Comparison of ENCODE assay signal across 7 cellular contexts in the genomic region with DNA sequence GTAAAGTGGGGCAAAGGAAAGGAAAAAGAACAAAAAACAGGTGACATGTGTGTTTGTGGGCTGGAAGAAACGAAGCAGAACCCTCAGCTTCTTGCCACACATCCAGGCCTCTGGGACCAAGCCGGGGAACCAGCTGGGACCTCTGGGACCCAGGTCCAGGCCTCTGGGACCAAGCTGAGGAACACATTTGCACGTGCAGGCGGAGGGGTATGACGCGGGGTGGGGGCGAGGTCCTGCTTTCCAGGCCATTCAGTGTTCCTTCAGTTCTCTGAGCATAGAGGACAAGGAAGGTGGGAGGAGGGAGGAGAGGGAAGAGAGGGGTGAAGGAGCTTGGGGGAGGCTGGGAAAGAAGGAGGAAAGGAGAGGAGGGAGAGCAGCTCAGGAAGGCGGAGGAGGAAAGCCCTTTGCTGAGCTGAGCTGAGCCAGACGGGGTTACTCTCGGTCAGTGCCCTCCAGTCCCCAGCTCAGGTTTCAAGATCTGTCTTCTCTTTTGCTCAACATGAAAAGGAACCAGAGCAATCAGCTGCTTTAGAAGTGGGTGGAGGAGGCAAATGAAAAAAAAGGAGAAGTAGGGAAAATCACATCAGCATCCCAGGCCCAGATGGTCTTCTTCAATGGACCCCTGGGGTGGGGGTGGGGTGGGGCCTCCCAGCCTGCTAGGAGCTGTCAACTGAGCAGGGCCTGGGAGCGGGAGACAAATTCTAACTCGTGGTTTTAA.
DNase-seq lines count a peak whose midpoint lies in the region; ATAC-seq lines count a peak whose summit lies in the region.

No MANE protein-coding gene starts in this region.

- DNase-seq in NCI-H2171 treated with DMSO at 0.1 percent for 48 hours (lab: John Stamatoyannopoulos, UW) (peak; percentile 98), astrocyte of the hippocampus (ENCODE audit: low read depth, low spot score) (peak; percentile 91), iPS-NIHi11 (ENCODE audit: low spot score) (peak; percentile 92), smooth muscle cell of the brain vasculature (ENCODE audit: low read depth, low spot score) (peak; percentile 78), D341Med (ENCODE audit: low spot score) (no peak)

- ATAC-seq in GM18870 (IDR thresholded peaks at IDR 0.05; ENCODE audit: unreplicated experiment), result peak; percentile 90
- peak; percentile 97 for ATAC-seq in HG02885 (IDR thresholded peaks at IDR 0.05; ENCODE audit: poor library complexity, unreplicated experiment)
